Comparison of ENCODE assay signal across 8 cellular contexts in the genomic region with DNA sequence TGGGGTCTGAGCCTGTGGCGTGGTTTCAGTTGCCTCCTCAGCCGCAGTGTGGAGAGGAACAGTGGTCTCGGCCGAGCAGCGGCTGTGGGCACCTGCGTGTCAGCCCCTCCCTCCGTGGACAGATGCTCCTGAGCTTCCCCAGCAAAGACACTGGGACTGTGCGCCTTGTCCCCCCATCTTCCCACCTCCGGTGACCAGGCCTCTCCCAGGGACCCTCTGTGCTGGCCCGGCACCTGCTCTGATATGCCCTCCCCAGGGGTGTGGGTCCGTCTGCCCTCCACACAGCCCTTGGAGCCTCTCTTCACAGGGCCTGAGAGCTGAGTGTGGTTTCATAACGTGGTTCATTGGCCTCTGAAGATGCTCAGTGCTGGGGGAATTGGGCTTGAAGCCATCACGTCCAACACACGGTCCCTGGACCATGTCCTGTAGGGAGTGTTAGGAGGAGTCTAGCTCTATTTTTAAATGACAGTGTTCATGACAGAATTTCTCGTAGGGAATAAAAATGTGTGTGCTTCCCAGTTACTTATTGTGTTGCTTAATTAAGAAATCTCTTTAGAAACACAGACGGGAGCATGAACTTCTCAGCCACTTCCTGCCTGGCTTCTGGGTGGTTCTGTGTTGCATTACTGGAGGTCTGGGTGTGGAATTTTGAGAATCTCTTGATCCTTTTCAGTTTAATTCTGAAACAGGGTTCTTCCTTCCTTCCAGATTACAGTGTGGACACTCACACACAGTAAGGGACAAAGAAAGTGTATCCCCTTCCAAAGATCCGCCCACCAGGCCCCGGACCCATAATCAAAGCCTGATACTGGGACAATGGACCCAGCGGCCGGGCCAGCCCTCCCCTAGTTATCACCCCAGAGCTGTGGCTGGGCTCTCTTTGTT.
DNase-seq lines count a peak whose midpoint lies in the region; ATAC-seq and TF ChIP-seq lines count a peak whose summit lies in the region.

No MANE protein-coding gene starts in this region.

- H3K27me3 Mint-ChIP-seq in T-helper 17 cell, result no peaks in the 10 kb centered on the region

- no peak overlapping the region for H2AFZ ChIP-seq in smooth muscle cell (ENCODE audit: low read depth)

- H3K9me3 ChIP-seq in T-helper 17 cell (ENCODE audit: control insufficient read depth, low read length, poor library complexity, severe bottlenecking) (no peaks in the 10 kb centered on the region), heart left ventricle (no peaks in the 10 kb centered on the region), smooth muscle cell (replicated peaks; ENCODE audit: low read depth) (no peaks in the 10 kb centered on the region)

- TF ChIP-seq POLR2A in heart left ventricle (IDR thresholded peaks at IDR 0.05), result no peak

- H3K9ac ChIP-seq in smooth muscle cell (ENCODE audit: low read depth), result peak overlapping the region; percentile 58

- DNase-seq in T-helper 17 cell (peak in 1 of 3 donors; percentile 2), heart left ventricle (peak; percentile 61 to 78 (median 62)), smooth muscle cell (lab: John Stamatoyannopoulos, UW; ENCODE audit: unreplicated experiment) (no peak), DMS 273 (lab: John Stamatoyannopoulos, UW; ENCODE audit: unreplicated experiment) (no peak), GM20000 (ENCODE audit: low spot score) (no peak), ecto neural progenitor cell (ENCODE audit: low spot score) (no peak)
- no peak for DNase-seq in stimulated activated CD4-positive, alpha-beta T cell treated with anti-CD3 and anti-CD28 coated beads, Interleukin-12 subunit alpha, Interleukin-12 subunit beta, amount 100 ng/mL, for 4 hours

- H3K4me1 ChIP-seq in heart left ventricle (peaks cover 3 to 38% (median 29%) of the 10 kb centered on the region in 12 donors), smooth muscle cell (ENCODE audit: low read depth) (peaks cover 13% of the 10 kb centered on the region)

- peaks cover 0 to 8% (median 0%) of the 10 kb centered on the region in 9 donors for H3K36me3 ChIP-seq in heart left ventricle
- H3K36me3 ChIP-seq in smooth muscle cell (ENCODE audit: low read depth), result no peaks in the 10 kb centered on the region

- 43 to 46% (median 43%) methylated on average over 16 to 20 of the region's 20 CpGs for WGBS in heart left ventricle, 4 donors
- WGBS in smooth muscle cell (ENCODE audit: low lambda C conversion rate), result 72% methylated on average over 20 of the region's 20 CpGs

- no peak overlapping the region for H3K4me3 Mint-ChIP-seq in T-helper 17 cell

- peaks cover 33% of the 10 kb centered on the region for H3K4me1 Mint-ChIP-seq in T-helper 17 cell

- no peaks in the 10 kb centered on the region for H3K79me2 ChIP-seq in smooth muscle cell (ENCODE audit: low read depth)

- H3K36me3 Mint-ChIP-seq in T-helper 17 cell (ENCODE audit: low read depth), result peaks cover 4% of the 10 kb centered on the region

- peak overlapping the region; percentile 59 for H3K4me2 ChIP-seq in smooth muscle cell

- intact Hi-C loops in heart left ventricle (cut with DNase I), result loop anchor here in 6 of 10 donors (1.0 to 10.0 kb wide), 10 partner anchors 39 to 439 kb away; partner anchors contain the start of genes ATP9B (in 1 of the 6) and NFATC1 (in 1 of the 6)

- ATAC-seq in GM21717 (IDR thresholded peaks at IDR 0.05; ENCODE audit: unreplicated experiment) (peak; percentile 63), T-helper 17 cell (peak; percentile 33), heart left ventricle (peak; percentile 62 to 76 (median 68))

- no peaks in the 10 kb centered on the region for H3K27me3 ChIP-seq in heart left ventricle
- H3K27me3 ChIP-seq in smooth muscle cell (ENCODE audit: low read depth), result no peaks in the 10 kb centered on the region

- H3K4me3 ChIP-seq in heart left ventricle, result peak overlapping the region in 9 of 12 donors; percentile 32 to 55 (median 45)
- no peak overlapping the region for H3K4me3 ChIP-seq in smooth muscle cell

- H3F3A ChIP-seq in smooth muscle cell (ENCODE audit: low read depth), result peaks cover 5% of the 10 kb centered on the region

- TF ChIP-seq CTCF in heart left ventricle (IDR thresholded peaks at IDR 0.05) (no peak), smooth muscle cell (IDR thresholded peaks at IDR 0.05; ENCODE audit: borderline replicate concordance, insufficient read depth, poor library complexity, severe bottlenecking) (no peak), GM20000 (IDR thresholded peaks at IDR 0.05; ENCODE audit: extremely low read depth, missing control alignments) (no peak)

- H3K27ac Mint-ChIP-seq in T-helper 17 cell, result peak overlapping the region; percentile 68

- peak overlapping the region; percentile 85 to 97 (median 92) for H3K27ac ChIP-seq in heart left ventricle
- H3K27ac ChIP-seq in smooth muscle cell (ENCODE audit: low read depth), result peak overlapping the region; percentile 88

- no peaks in the 10 kb centered on the region for H4K20me1 ChIP-seq in smooth muscle cell (ENCODE audit: low read depth)

Comparison
In these comparisons a context has a peak if more than half of its experiments do, and no peak if none do; other contexts are left out.
1. DNase-seq: peak in heart left ventricle (5 of 5); none in smooth muscle cell (single experiment), DMS 273 (single experiment), GM20000 (single experiment), stimulated activated CD4-positive, alpha-beta T cell treated with anti-CD3 and anti-CD28 coated beads, Interleukin-12 subunit alpha, Interleukin-12 subunit beta, amount 100 ng/mL, for 4 hours (single experiment) and ecto neural progenitor cell (single experiment).
2. Peak in every context shown above with its lines, with median percentiles within 50 percentile points of each other: ATAC-seq.